Comparison of ENCODE assay signal across 21 cellular contexts in genomic region chr18:59704146-59704545, GRCh38. TPM values are rescaled to one million over a fixed set of nuclear protein-coding genes. Genes with fewer than 3 reads are reported as not detected.
"Had no signal": no experiment of that assay in that cellular context is flagged by ENCODE, and none has a peak within 500 bp of the region (broad histone marks: within the 10 kb centered on the region; RNA-seq: fewer than 3 reads in every experiment).

No MANE protein-coding gene starts in this region.

- H3K27ac ChIP-seq: neural progenitor cell, right atrium auricular region, tibial nerve, vagina, WERI-Rb-1 had no signal

- DNase-seq: activated CD4-positive, alpha-beta T cell treated with anti-CD3 and anti-CD28 coated beads for 1 hour; activated CD8-positive, alpha-beta memory T cell treated with anti-CD3 and anti-CD28 coated beads for 24 hours; activated CD8-positive, alpha-beta memory T cell treated with anti-CD3 and anti-CD28 coated beads, Interleukin-2, amount 50 U/mL, for 48 hours; activated effector memory CD4-positive, alpha-beta T cell treated with Interleukin-2 at 50 U/mL for 16 hours; activated naive CD4-positive, alpha-beta T cell treated with anti-CD3 and anti-CD28 coated beads, Interleukin-2, amount 10 ng/mL, durations not matched to agents 7 days and 5 days; activated naive CD8-positive, alpha-beta T cell treated with anti-CD3 and anti-CD28 coated beads, Interleukin-2, amount 50 U/mL, for 24 hours; activated T-cell treated with anti-CD3 and anti-CD28 coated beads, Interleukin-2, amount 50 U/mL, for 48 hours; anterior cingulate cortex; cortex of kidney; immature natural killer cell; mesendoderm; naive thymus-derived CD4-positive, alpha-beta T cell; stimulated activated CD4-positive, alpha-beta T cell treated with anti-CD3 and anti-CD28 coated beads, Interleukin-2, amount 100 ng/mL, for 24 hours; stimulated activated naive CD4-positive, alpha-beta T cell treated with Interleukin-2 at 50 U/mL for 16 hours; WERI-Rb-1 had no signal

- H3K36me3 ChIP-seq: neural progenitor cell, right atrium auricular region, tibial nerve, vagina, WERI-Rb-1 had no signal

- H3K4me1 ChIP-seq: tibial nerve, vagina had no signal

- H3K4me1 Mint-ChIP-seq: activated naive CD4-positive, alpha-beta T cell treated with anti-CD3 and anti-CD28 coated beads, Interleukin-2, amount 10 ng/mL, durations not matched to agents 7 days and 5 days; activated naive CD8-positive, alpha-beta T cell treated with anti-CD3 and anti-CD28 coated beads, Interleukin-2, amount 50 U/mL, for 24 hours; immature natural killer cell; naive thymus-derived CD4-positive, alpha-beta T cell had no signal

- H3K27me3 ChIP-seq: right atrium auricular region, tibial nerve, vagina had no signal

- H3K27ac Mint-ChIP-seq: activated naive CD4-positive, alpha-beta T cell treated with anti-CD3 and anti-CD28 coated beads, Interleukin-2, amount 10 ng/mL, durations not matched to agents 7 days and 5 days; activated naive CD8-positive, alpha-beta T cell treated with anti-CD3 and anti-CD28 coated beads, Interleukin-2, amount 50 U/mL, for 24 hours; brain; immature natural killer cell; naive thymus-derived CD4-positive, alpha-beta T cell; neural progenitor cell; progenitor cell of endocrine pancreas had no signal

- H2AFZ ChIP-seq: neural progenitor cell had no signal

- H3K4me3 ChIP-seq: neural progenitor cell, right atrium auricular region, tibial nerve, vagina had no signal

- ATAC-seq: activated naive CD8-positive, alpha-beta T cell treated with anti-CD3 and anti-CD28 coated beads, Interleukin-2, amount 50 U/mL, for 24 hours; naive thymus-derived CD4-positive, alpha-beta T cell had no signal

- H3K4me3 Mint-ChIP-seq: activated naive CD4-positive, alpha-beta T cell treated with anti-CD3 and anti-CD28 coated beads, Interleukin-2, amount 10 ng/mL, durations not matched to agents 7 days and 5 days; activated naive CD8-positive, alpha-beta T cell treated with anti-CD3 and anti-CD28 coated beads, Interleukin-2, amount 50 U/mL, for 24 hours; brain; immature natural killer cell; naive thymus-derived CD4-positive, alpha-beta T cell; neural progenitor cell had no signal

- H3K36me3 Mint-ChIP-seq: activated naive CD4-positive, alpha-beta T cell treated with anti-CD3 and anti-CD28 coated beads, Interleukin-2, amount 10 ng/mL, durations not matched to agents 7 days and 5 days; brain; immature natural killer cell; naive thymus-derived CD4-positive, alpha-beta T cell; neural progenitor cell had no signal

- H3K9me3 Mint-ChIP-seq: activated naive CD4-positive, alpha-beta T cell treated with anti-CD3 and anti-CD28 coated beads, Interleukin-2, amount 10 ng/mL, durations not matched to agents 7 days and 5 days; activated naive CD8-positive, alpha-beta T cell treated with anti-CD3 and anti-CD28 coated beads, Interleukin-2, amount 50 U/mL, for 24 hours had no signal

RNA-seq across cellular contexts. Expression of gene CCBE1, which starts 6.9 kb away (rescaled TPM):
- total RNA-seq: naive thymus-derived CD4-positive, alpha-beta T cell had no signal
